ENCODE assay signal across 22 cellular contexts in genomic region chr19:7177926-7178325, GRCh38.
DNase-seq lines count a peak whose midpoint lies in the region; ATAC-seq and TF ChIP-seq lines count a peak whose summit lies in the region.
"Had no signal": no experiment of that assay in that cellular context is flagged by ENCODE, and none has a peak within 500 bp of the region (broad histone marks: within the 10 kb centered on the region; RNA-seq: fewer than 3 reads in every experiment).

No MANE protein-coding gene starts in this region.

- H3K9me3 Mint-ChIP-seq in stimulated activated naive B cell treated with anti-CD40 and anti-IgM and Interleukin-4, amounts not matched to agents 10 μg/mL and 1 μg/mL and 100 μg/mL, for 72 hours, result peaks cover 3 to 5% of the 10 kb centered on the region in 2 donors
- H3K9me3 Mint-ChIP-seq: activated T-helper 1 cell treated with anti-CD3 and anti-CD28 coated beads, Interleukin-12 subunit alpha, Interleukin-12 subunit beta, Interleukin-2, Interleukin-4 antibody, amounts not matched to agents 30 ng/mL and 10 ng/mL and 1 ng/mL, durations not matched to agents 14 hours and 24 hours and 36 hours; naive thymus-derived CD8-positive, alpha-beta T cell had no signal

- H3K4me1 ChIP-seq in OCI-LY1 (ENCODE audit: insufficient read depth, low read length, severe bottlenecking) (peaks cover 43% of the 10 kb centered on the region), A673 (ENCODE audit: insufficient read depth, low read length, poor library complexity, severe bottlenecking) (peaks cover 15% of the 10 kb centered on the region)

- H3F3A ChIP-seq in OCI-LY1 (ENCODE audit: insufficient read depth, low read length), result no peaks in the 10 kb centered on the region

- POLR2A ChIA-PET in A673 (lab: Charles Lee; ENCODE audit: low non-redundant PET), result no interaction called here

- intact Hi-C loops in A673 (cut with micrococcal nuclease; ENCODE audit: unreplicated experiment), result no loop called here

- no peak overlapping the region for H2AFZ ChIP-seq in OCI-LY1 (ENCODE audit: low read length)

- CTCF ChIA-PET in A673 (lab: Charles Lee), result no interaction called here

- peaks cover 0 to 3% of the 10 kb centered on the region in 2 donors for H3K27me3 Mint-ChIP-seq in stimulated activated naive B cell treated with anti-CD40 and anti-IgM and Interleukin-4, amounts not matched to agents 10 μg/mL and 1 μg/mL and 100 μg/mL, for 72 hours

- no peaks in the 10 kb centered on the region for H3K79me2 ChIP-seq in OCI-LY1 (ENCODE audit: insufficient read depth, low read length)

- H3K4me3 ChIP-seq in OCI-LY1 (ENCODE audit: low read depth, low read length, poor library complexity, severe bottlenecking) (no peak overlapping the region), fibroblast of pulmonary artery (replicated peaks; ENCODE audit: low read depth, low read length) (no peak overlapping the region), A673 (ENCODE audit: low read depth, low read length, poor library complexity, severe bottlenecking) (no peak overlapping the region)
- H3K4me3 ChIP-seq: breast epithelium, heart left ventricle, K562, lung, pancreas, SK-N-MC had no signal

- no peaks in the 10 kb centered on the region for H3K9me2 ChIP-seq in OCI-LY1 (ENCODE audit: low read depth, low read length)

- H3K27me3 ChIP-seq in OCI-LY1 (ENCODE audit: insufficient read depth, low read length), result no peaks in the 10 kb centered on the region
- no peaks in the 10 kb centered on the region for H3K27me3 ChIP-seq in A673 (replicated peaks; ENCODE audit: insufficient read depth, low read depth, low read length, poor library complexity)
- H3K27me3 ChIP-seq: breast epithelium, heart left ventricle, pancreas had no signal

- ATAC-seq in stimulated activated naive B cell treated with anti-CD40 and anti-IgM and Interleukin-4, amounts not matched to agents 10 μg/mL and 1 μg/mL and 100 μg/mL, for 72 hours (replicated peaks), result no peak
- ATAC-seq: heart left ventricle; K562; naive thymus-derived CD8-positive, alpha-beta T cell; Panc1 had no signal

- H3K27ac ChIP-seq in OCI-LY1 (ENCODE audit: low read depth, low read length, poor library complexity, severe bottlenecking) (peak overlapping the region; percentile 93), A673 (ENCODE audit: low read depth, low read length, poor library complexity, severe bottlenecking) (no peak overlapping the region)
- H3K27ac ChIP-seq: HL-60, SK-N-MC had no signal

- no peak overlapping the region for H3K4me3 Mint-ChIP-seq in stimulated activated naive B cell treated with anti-CD40 and anti-IgM and Interleukin-4, amounts not matched to agents 10 μg/mL and 1 μg/mL and 100 μg/mL, for 72 hours
- H3K4me3 Mint-ChIP-seq: activated naive CD8-positive, alpha-beta T cell; activated T-helper 1 cell treated with anti-CD3 and anti-CD28 coated beads, Interleukin-12 subunit alpha, Interleukin-12 subunit beta, Interleukin-2, Interleukin-4 antibody, amounts not matched to agents 30 ng/mL and 10 ng/mL and 1 ng/mL, durations not matched to agents 14 hours and 24 hours and 36 hours had no signal

- DNase-seq in GM03348 (ENCODE audit: low spot score), result peak; percentile 72
- DNase-seq in fibroblast of pulmonary artery (ENCODE audit: low read depth), result peak; percentile 56
- DNase-seq in stimulated activated naive B cell treated with anti-CD40 and anti-IgM and Interleukin-4, amounts not matched to agents 10 μg/mL and 1 μg/mL and 100 μg/mL, for 72 hours, result no peak
- DNase-seq in NCI-H1048 (lab: John Stamatoyannopoulos, UW), result no peak
- DNase-seq in A673 (ENCODE audit: low spot score), result no peak
- no peak for DNase-seq in NCI-H2029 treated with DMSO at 0.1 percent for 48 hours (lab: John Stamatoyannopoulos, UW)
- DNase-seq: activated CD4-positive, alpha-beta T cell treated with anti-CD3 and anti-CD28 coated beads for 1 hour; HCEC 1CT; heart left ventricle; naive thymus-derived CD8-positive, alpha-beta T cell; pancreas; stimulated activated CD4-positive, alpha-beta T cell treated with anti-CD3 and anti-CD28 coated beads, Interleukin-12 subunit alpha, Interleukin-12 subunit beta, amount 100 ng/mL, for 4 hours; T1000 had no signal

- no TSS peak for BruUV-seq in A673 (replicated peaks; lab: Mats Ljungman, UMichigan)

- TF ChIP-seq CTCF in OCI-LY1 (IDR thresholded peaks at IDR 0.05; ENCODE audit: low read length) (no peak), fibroblast of pulmonary artery (IDR thresholded peaks at IDR 0.05; ENCODE audit: low read length, missing control alignments) (no peak), A673 (conservative IDR thresholded peaks at IDR 0.05; ENCODE audit: low read depth, low read length) (no peak)

- H3K36me3 ChIP-seq in OCI-LY1 (ENCODE audit: insufficient read depth, low read length) (no peaks in the 10 kb centered on the region), A673 (ENCODE audit: insufficient read depth, low read length, poor library complexity, severe bottlenecking) (no peaks in the 10 kb centered on the region)
- H3K36me3 ChIP-seq: breast epithelium had no signal

- H3K9me3 ChIP-seq in OCI-LY1 (ENCODE audit: low read length), result no peaks in the 10 kb centered on the region
- H3K9me3 ChIP-seq in A673 (ENCODE audit: low read depth, low read length, poor library complexity, severe bottlenecking), result no peaks in the 10 kb centered on the region
- H3K9me3 ChIP-seq: breast epithelium, heart left ventricle, pancreas had no signal

- peak overlapping the region; percentile 14 for H3K27ac Mint-ChIP-seq in stimulated activated naive B cell treated with anti-CD40 and anti-IgM and Interleukin-4, amounts not matched to agents 10 μg/mL and 1 μg/mL and 100 μg/mL, for 72 hours
- H3K27ac Mint-ChIP-seq: activated naive CD8-positive, alpha-beta T cell; activated T-helper 1 cell treated with anti-CD3 and anti-CD28 coated beads, Interleukin-12 subunit alpha, Interleukin-12 subunit beta, Interleukin-2, Interleukin-4 antibody, amounts not matched to agents 30 ng/mL and 10 ng/mL and 1 ng/mL, durations not matched to agents 14 hours and 24 hours and 36 hours; naive thymus-derived CD8-positive, alpha-beta T cell had no signal

- peaks cover 3 to 4% of the 10 kb centered on the region in 2 donors for H3K36me3 Mint-ChIP-seq in stimulated activated naive B cell treated with anti-CD40 and anti-IgM and Interleukin-4, amounts not matched to agents 10 μg/mL and 1 μg/mL and 100 μg/mL, for 72 hours
- H3K36me3 Mint-ChIP-seq: activated naive CD8-positive, alpha-beta T cell; naive thymus-derived CD8-positive, alpha-beta T cell had no signal

- no peaks in the 10 kb centered on the region for H4K20me1 ChIP-seq in OCI-LY1 (ENCODE audit: insufficient read depth, low read length)

- H3K4me1 Mint-ChIP-seq in stimulated activated naive B cell treated with anti-CD40 and anti-IgM and Interleukin-4, amounts not matched to agents 10 μg/mL and 1 μg/mL and 100 μg/mL, for 72 hours, result peaks cover 30 to 48% of the 10 kb centered on the region in 2 donors

- no peak overlapping the region; the same call in 1 of the 2 replicates for H3K4me2 ChIP-seq in OCI-LY1 (ENCODE audit: low read length)

- H3K9ac ChIP-seq in OCI-LY1 (ENCODE audit: low read length), result no peak overlapping the region

Comparison
In these comparisons a context has a peak if more than half of its experiments do, and no peak if none do; other contexts are left out.
1. DNase-seq: peak in GM03348 (single experiment) and fibroblast of pulmonary artery (single experiment); none in stimulated activated naive B cell treated with anti-CD40 and anti-IgM and Interleukin-4, amounts not matched to agents 10 μg/mL and 1 μg/mL and 100 μg/mL, for 72 hours (single experiment), NCI-H1048 (single experiment), A673 (single experiment) and NCI-H2029 treated with DMSO at 0.1 percent for 48 hours (single experiment).